Comparison of ENCODE assay signal across 17 cellular contexts in genomic region chr20:61968932-61969331, GRCh38.
DNase-seq lines count a peak whose midpoint lies in the region; TF ChIP-seq lines count a peak whose summit lies in the region.
"Had no signal": no experiment of that assay in that cellular context is flagged by ENCODE, and none has a peak within 500 bp of the region (broad histone marks: within the 10 kb centered on the region; RNA-seq: fewer than 3 reads in every experiment).

No MANE protein-coding gene starts in this region.

- H3K9me3 ChIP-seq in osteoblast (ENCODE audit: low read depth, low read length) = no peaks in the 10 kb centered on the region
- H3K9me3 ChIP-seq in GM23248 (ENCODE audit: low read depth) = no peaks in the 10 kb centered on the region
- H3K9me3 ChIP-seq: A549 had no signal

- no peak overlapping the region for H3K9ac ChIP-seq in GM23248

- no peak for TF ChIP-seq CTCF in osteoblast (IDR thresholded peaks at IDR 0.05; ENCODE audit: extremely low read depth, low read depth, low read length)

- H3K36me3 ChIP-seq in osteoblast (ENCODE audit: insufficient read depth, low read length) (no peaks in the 10 kb centered on the region), GM23248 (ENCODE audit: low read depth) (no peaks in the 10 kb centered on the region)

- H3K79me2 ChIP-seq in osteoblast (ENCODE audit: insufficient read depth, low read length) (no peaks in the 10 kb centered on the region), GM23248 (ENCODE audit: insufficient read depth) (no peaks in the 10 kb centered on the region)

- H3K27me3 ChIP-seq in osteoblast (ENCODE audit: insufficient read depth, low read length) (peaks cover 23% of the 10 kb centered on the region), GM23248 (replicated peaks; ENCODE audit: insufficient read depth) (peaks cover 11% of the 10 kb centered on the region; the same call in 1 of the 2 replicates)

- in situ Hi-C loops in GM23248 (cut with MboI) = no loop called here

- H3K4me2 ChIP-seq in osteoblast (ENCODE audit: insufficient read depth, low read length) (no peak overlapping the region), GM23248 (ENCODE audit: unreplicated experiment) (no peak overlapping the region)
- H3K4me2 ChIP-seq: A549, GM23338 had no signal

- H2AFZ ChIP-seq in osteoblast (ENCODE audit: low read length) (no peak overlapping the region), GM23248 (no peak overlapping the region)
- H2AFZ ChIP-seq: GM23338 had no signal

- peak; percentile 30 for DNase-seq in activated effector memory CD4-positive, alpha-beta T cell treated with anti-CD3 and anti-CD28 coated beads, Interleukin-2, amount 50 U/mL, for 16 hours
- no peak for DNase-seq in activated effector memory CD4-positive, alpha-beta T cell treated with Interleukin-2 at 50 U/mL for 16 hours
- DNase-seq in islet precursor cell (peak; percentile 39), osteoblast (ENCODE audit: insufficient read length, low spot score, missing footprints) (peak; percentile 74), Kasumi-1 (lab: John Stamatoyannopoulos, UW) (no peak), GM23248 (no peak)
- no peak for DNase-seq in effector CD8-positive, alpha-beta T cell (lab: John Stamatoyannopoulos, UW)
- DNase-seq: AML-193; CD4-positive, alpha-beta memory T cell; DMS153; DMS79; GDM1; HFFc6 had no signal

- WGBS in GM23248 (ENCODE audit: low coverage in 1 of 2, low lambda C conversion rate in 2 of 2, missing lambda C conversion rate in 2 of 2), 2 experiments = 53 to 58% methylated on average over 11 of the region's 11 CpGs

- H3K27ac ChIP-seq in osteoblast (ENCODE audit: low read depth, low read length) (no peak overlapping the region), GM23248 (no peak overlapping the region)
- H3K27ac ChIP-seq: 22Rv1, A549, C4-2B had no signal

- H3K4me3 ChIP-seq in osteoblast (ENCODE audit: insufficient read depth, low read length) (no peak overlapping the region), GM23248 (no peak overlapping the region)
- H3K4me3 ChIP-seq: A549, GM23338 had no signal

- no peaks in the 10 kb centered on the region for H3K9me2 ChIP-seq in GM23248 (ENCODE audit: insufficient read depth)

- H3F3A ChIP-seq in GM23248 (ENCODE audit: insufficient read depth) = no peaks in the 10 kb centered on the region

- H4K20me1 ChIP-seq in osteoblast (ENCODE audit: insufficient read depth, low read length) (no peaks in the 10 kb centered on the region), GM23248 (ENCODE audit: insufficient read depth) (no peaks in the 10 kb centered on the region)

- H3K4me1 ChIP-seq in osteoblast (ENCODE audit: insufficient read depth, low read length) (no peaks in the 10 kb centered on the region), GM23248 (ENCODE audit: insufficient read depth) (no peaks in the 10 kb centered on the region)
- H3K4me1 ChIP-seq: A549 had no signal

Comparison
In these comparisons a context has a peak if more than half of its experiments do, and no peak if none do; other contexts are left out.
1. DNase-seq: peak in activated effector memory CD4-positive, alpha-beta T cell treated with anti-CD3 and anti-CD28 coated beads, Interleukin-2, amount 50 U/mL, for 16 hours (single experiment), islet precursor cell (single experiment) and osteoblast (single experiment); none in activated effector memory CD4-positive, alpha-beta T cell treated with Interleukin-2 at 50 U/mL for 16 hours (single experiment), Kasumi-1 (0 of 2), GM23248 (single experiment) and effector CD8-positive, alpha-beta T cell (single experiment).